ENCODE assay signal across 8 cellular contexts in genomic region chr3:125120370-125121122, GRCh38.
DNase-seq lines count a peak whose midpoint lies in the region; ATAC-seq and TF ChIP-seq lines count a peak whose summit lies in the region.

No MANE protein-coding gene starts in this region.

- dilution Hi-C loops in mammary epithelial cell (cut with HindIII; ENCODE audit: low sequenced_read_pairs), result no loop called here

- H3K4me2 ChIP-seq in mammary epithelial cell (ENCODE audit: insufficient read depth, low read depth, low read length), result no peak overlapping the region

- CTCF ChIA-PET in mammary epithelial cell (lab: Charles Lee; ENCODE audit: low non-redundant PET), result interaction anchor here (0.6 kb wide), 1 partner anchor 20 kb away, joined by 3 read pairs; no protein-coding TSS in a partner anchor

- H3K9me3 Mint-ChIP-seq in glutamatergic neuron (ENCODE audit: unreplicated experiment), result no peaks in the 10 kb centered on the region

- no peak overlapping the region for H3K27ac ChIP-seq in mammary epithelial cell (ENCODE audit: insufficient read depth, low read depth, low read length)

- no peak overlapping the region for H2AFZ ChIP-seq in mammary epithelial cell (ENCODE audit: low read depth, low read length)

- ATAC-seq in GM21526 (IDR thresholded peaks at IDR 0.05; ENCODE audit: low FRiP score, unreplicated experiment), result no peak
- ATAC-seq in HG03565 (IDR thresholded peaks at IDR 0.05; ENCODE audit: unreplicated experiment), result no peak

- H3K27ac Mint-ChIP-seq in glutamatergic neuron (ENCODE audit: unreplicated experiment), result no peak overlapping the region

- H3K4me3 ChIP-seq in GM12875 (ENCODE audit: low read depth, low read length), result peak overlapping the region; percentile 51
- H3K4me3 ChIP-seq in mammary epithelial cell (replicated peaks in 1 of 3; ENCODE audit: insufficient read depth in 1 of 3, low read depth in 2 of 3, low read length in 3 of 3), result no peak overlapping the region

- H3K36me3 ChIP-seq in mammary epithelial cell (ENCODE audit: insufficient read depth, low read length), result no peaks in the 10 kb centered on the region

- peaks cover 2% of the 10 kb centered on the region for H3K27me3 Mint-ChIP-seq in glutamatergic neuron (ENCODE audit: unreplicated experiment)

- TF ChIP-seq CTCF in GM12875 (IDR thresholded peaks at IDR 0.05; ENCODE audit: borderline replicate concordance, insufficient read depth, low read depth, low read length) (no peak), glutamatergic neuron (IDR thresholded peaks at IDR 0.05; ENCODE audit: partially characterized antibody, unreplicated experiment) (no peak), mammary epithelial cell (conservative IDR thresholded peaks at IDR 0.05 in 1 of 2, IDR thresholded peaks at IDR 0.05 in 1 of 2; ENCODE audit: extremely low read depth in 1 of 2, insufficient read depth in 1 of 2, low read depth in 1 of 2, low read length in 2 of 2) (no peak)

- H4K20me1 ChIP-seq in mammary epithelial cell (ENCODE audit: insufficient read depth, low read length), result no peaks in the 10 kb centered on the region

- no peaks in the 10 kb centered on the region for H3K27me3 ChIP-seq in mammary epithelial cell (ENCODE audit: insufficient read depth, low read length)

- peaks cover 16% of the 10 kb centered on the region for H3K4me1 ChIP-seq in mammary epithelial cell (ENCODE audit: insufficient read depth, low read length)

- intact Hi-C loops in mammary epithelial cell (cut with micrococcal nuclease), result no loop called here

- DNase-seq in NCI-H345 (lab: John Stamatoyannopoulos, UW), result peak; percentile 17
- DNase-seq in glutamatergic neuron, result peak; percentile 55
- DNase-seq in retina, result peak; percentile 85
- DNase-seq in mammary epithelial cell, result no peak
- no peak for DNase-seq in ureter (ENCODE audit: low spot score)

- 49% methylated on average over 10 of the region's 21 CpGs for WGBS in mammary epithelial cell (ENCODE audit: low coverage, missing lambda C conversion rate)

- H3K4me1 Mint-ChIP-seq in glutamatergic neuron (ENCODE audit: low read depth, unreplicated experiment), result peaks cover 24% of the 10 kb centered on the region

- in situ Hi-C loops in mammary epithelial cell (cut with MboI; ENCODE audit: low sequenced_read_pairs in 2 of 2), result no loop called here

- no TSS peak for BruUV-seq in mammary epithelial cell (replicated peaks; lab: Mats Ljungman, UMichigan)

- no peaks in the 10 kb centered on the region for H3K79me2 ChIP-seq in mammary epithelial cell (ENCODE audit: insufficient read depth, low read length)

- no peaks in the 10 kb centered on the region for H3K9me3 ChIP-seq in mammary epithelial cell (replicated peaks; ENCODE audit: insufficient read depth, low read length)

- no peaks in the 10 kb centered on the region for H3K36me3 Mint-ChIP-seq in glutamatergic neuron (ENCODE audit: unreplicated experiment)

- no peak overlapping the region for H3K9ac ChIP-seq in mammary epithelial cell (ENCODE audit: insufficient read depth, low read length)

- peak overlapping the region; percentile 81 for H3K4me3 Mint-ChIP-seq in glutamatergic neuron (ENCODE audit: unreplicated experiment)

Comparison
In these comparisons a context has a peak if more than half of its experiments do, and no peak if none do; other contexts are left out.
1. DNase-seq: peak in NCI-H345 (single experiment), glutamatergic neuron (single experiment) and retina (single experiment); none in mammary epithelial cell (single experiment) and ureter (single experiment).